1 cellular context compared by ENCODE assay signal in the genomic region with DNA sequence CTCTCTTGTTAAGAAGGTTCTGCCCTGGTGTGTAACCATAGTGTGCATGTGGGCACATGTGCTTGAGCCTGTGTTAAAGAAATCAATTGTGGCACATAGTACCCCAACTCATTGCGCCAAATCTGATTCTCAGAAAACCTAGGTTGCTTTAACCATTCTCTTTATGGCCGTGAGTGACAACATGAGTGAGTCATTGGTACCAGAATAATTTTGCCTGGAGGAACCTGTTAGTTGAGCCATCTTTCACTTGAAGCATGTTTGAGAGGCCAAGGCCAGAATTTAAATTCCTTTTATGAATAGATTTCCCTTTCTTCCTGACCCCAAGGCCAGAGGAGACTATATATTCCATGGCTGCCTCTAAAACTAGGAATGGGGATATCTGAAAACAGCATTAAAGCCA.
TF ChIP-seq lines count a peak whose summit lies in the region.

No MANE protein-coding gene starts in this region.

TF ChIP-seq in H1, 55 proteins besides CTCF, POLR2A, EP300 and RAD21 (continued from another document):
- TF ChIP-seq, protein P1, sequence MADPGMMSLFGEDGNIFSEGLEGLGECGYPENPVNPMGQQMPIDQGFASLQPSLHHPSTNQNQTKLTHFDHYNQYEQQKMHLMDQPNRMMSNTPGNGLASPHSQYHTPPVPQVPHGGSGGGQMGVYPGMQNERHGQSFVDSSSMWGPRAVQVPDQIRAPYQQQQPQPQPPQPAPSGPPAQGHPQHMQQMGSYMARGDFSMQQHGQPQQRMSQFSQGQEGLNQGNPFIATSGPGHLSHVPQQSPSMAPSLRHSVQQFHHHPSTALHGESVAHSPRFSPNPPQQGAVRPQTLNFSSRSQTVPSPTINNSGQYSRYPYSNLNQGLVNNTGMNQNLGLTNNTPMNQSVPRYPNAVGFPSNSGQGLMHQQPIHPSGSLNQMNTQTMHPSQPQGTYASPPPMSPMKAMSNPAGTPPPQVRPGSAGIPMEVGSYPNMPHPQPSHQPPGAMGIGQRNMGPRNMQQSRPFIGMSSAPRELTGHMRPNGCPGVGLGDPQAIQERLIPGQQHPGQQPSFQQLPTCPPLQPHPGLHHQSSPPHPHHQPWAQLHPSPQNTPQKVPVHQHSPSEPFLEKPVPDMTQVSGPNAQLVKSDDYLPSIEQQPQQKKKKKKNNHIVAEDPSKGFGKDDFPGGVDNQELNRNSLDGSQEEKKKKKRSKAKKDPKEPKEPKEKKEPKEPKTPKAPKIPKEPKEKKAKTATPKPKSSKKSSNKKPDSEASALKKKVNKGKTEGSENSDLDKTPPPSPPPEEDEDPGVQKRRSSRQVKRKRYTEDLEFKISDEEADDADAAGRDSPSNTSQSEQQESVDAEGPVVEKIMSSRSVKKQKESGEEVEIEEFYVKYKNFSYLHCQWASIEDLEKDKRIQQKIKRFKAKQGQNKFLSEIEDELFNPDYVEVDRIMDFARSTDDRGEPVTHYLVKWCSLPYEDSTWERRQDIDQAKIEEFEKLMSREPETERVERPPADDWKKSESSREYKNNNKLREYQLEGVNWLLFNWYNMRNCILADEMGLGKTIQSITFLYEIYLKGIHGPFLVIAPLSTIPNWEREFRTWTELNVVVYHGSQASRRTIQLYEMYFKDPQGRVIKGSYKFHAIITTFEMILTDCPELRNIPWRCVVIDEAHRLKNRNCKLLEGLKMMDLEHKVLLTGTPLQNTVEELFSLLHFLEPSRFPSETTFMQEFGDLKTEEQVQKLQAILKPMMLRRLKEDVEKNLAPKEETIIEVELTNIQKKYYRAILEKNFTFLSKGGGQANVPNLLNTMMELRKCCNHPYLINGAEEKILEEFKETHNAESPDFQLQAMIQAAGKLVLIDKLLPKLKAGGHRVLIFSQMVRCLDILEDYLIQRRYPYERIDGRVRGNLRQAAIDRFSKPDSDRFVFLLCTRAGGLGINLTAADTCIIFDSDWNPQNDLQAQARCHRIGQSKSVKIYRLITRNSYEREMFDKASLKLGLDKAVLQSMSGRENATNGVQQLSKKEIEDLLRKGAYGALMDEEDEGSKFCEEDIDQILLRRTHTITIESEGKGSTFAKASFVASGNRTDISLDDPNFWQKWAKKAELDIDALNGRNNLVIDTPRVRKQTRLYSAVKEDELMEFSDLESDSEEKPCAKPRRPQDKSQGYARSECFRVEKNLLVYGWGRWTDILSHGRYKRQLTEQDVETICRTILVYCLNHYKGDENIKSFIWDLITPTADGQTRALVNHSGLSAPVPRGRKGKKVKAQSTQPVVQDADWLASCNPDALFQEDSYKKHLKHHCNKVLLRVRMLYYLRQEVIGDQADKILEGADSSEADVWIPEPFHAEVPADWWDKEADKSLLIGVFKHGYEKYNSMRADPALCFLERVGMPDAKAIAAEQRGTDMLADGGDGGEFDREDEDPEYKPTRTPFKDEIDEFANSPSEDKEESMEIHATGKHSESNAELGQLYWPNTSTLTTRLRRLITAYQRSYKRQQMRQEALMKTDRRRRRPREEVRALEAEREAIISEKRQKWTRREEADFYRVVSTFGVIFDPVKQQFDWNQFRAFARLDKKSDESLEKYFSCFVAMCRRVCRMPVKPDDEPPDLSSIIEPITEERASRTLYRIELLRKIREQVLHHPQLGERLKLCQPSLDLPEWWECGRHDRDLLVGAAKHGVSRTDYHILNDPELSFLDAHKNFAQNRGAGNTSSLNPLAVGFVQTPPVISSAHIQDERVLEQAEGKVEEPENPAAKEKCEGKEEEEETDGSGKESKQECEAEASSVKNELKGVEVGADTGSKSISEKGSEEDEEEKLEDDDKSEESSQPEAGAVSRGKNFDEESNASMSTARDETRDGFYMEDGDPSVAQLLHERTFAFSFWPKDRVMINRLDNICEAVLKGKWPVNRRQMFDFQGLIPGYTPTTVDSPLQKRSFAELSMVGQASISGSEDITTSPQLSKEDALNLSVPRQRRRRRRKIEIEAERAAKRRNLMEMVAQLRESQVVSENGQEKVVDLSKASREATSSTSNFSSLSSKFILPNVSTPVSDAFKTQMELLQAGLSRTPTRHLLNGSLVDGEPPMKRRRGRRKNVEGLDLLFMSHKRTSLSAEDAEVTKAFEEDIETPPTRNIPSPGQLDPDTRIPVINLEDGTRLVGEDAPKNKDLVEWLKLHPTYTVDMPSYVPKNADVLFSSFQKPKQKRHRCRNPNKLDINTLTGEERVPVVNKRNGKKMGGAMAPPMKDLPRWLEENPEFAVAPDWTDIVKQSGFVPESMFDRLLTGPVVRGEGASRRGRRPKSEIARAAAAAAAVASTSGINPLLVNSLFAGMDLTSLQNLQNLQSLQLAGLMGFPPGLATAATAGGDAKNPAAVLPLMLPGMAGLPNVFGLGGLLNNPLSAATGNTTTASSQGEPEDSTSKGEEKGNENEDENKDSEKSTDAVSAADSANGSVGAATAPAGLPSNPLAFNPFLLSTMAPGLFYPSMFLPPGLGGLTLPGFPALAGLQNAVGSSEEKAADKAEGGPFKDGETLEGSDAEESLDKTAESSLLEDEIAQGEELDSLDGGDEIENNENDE (IDR thresholded peaks at IDR 0.05; ENCODE audit: insufficient replicate concordance, low read length) = no peak
- no peak for TF ChIP-seq EZH2 (IDR thresholded peaks at IDR 0.05; ENCODE audit: low read depth, low read length, severe bottlenecking)
- TF ChIP-seq KDM1A (IDR thresholded peaks at IDR 0.05; ENCODE audit: borderline replicate concordance, low read length) = no peak
- TF ChIP-seq, protein P2, sequence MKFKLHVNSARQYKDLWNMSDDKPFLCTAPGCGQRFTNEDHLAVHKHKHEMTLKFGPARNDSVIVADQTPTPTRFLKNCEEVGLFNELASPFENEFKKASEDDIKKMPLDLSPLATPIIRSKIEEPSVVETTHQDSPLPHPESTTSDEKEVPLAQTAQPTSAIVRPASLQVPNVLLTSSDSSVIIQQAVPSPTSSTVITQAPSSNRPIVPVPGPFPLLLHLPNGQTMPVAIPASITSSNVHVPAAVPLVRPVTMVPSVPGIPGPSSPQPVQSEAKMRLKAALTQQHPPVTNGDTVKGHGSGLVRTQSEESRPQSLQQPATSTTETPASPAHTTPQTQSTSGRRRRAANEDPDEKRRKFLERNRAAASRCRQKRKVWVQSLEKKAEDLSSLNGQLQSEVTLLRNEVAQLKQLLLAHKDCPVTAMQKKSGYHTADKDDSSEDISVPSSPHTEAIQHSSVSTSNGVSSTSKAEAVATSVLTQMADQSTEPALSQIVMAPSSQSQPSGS (IDR thresholded peaks at IDR 0.05; ENCODE audit: low read length) = no peak
- TF ChIP-seq RNF2 (IDR thresholded peaks at IDR 0.05; ENCODE audit: borderline replicate concordance, low read depth, low read length, missing control alignments, poor library complexity, severe bottlenecking) = no peak
- no peak for TF ChIP-seq PHF8 (conservative IDR thresholded peaks at IDR 0.05; ENCODE audit: low read depth, low read length)
- no peak for TF ChIP-seq ASH2L (IDR thresholded peaks at IDR 0.05; ENCODE audit: low read length)
TF ChIP-seq in H1: peak in this region for 0.
